ENCODE assay signal across 15 cellular contexts in the genomic region with DNA sequence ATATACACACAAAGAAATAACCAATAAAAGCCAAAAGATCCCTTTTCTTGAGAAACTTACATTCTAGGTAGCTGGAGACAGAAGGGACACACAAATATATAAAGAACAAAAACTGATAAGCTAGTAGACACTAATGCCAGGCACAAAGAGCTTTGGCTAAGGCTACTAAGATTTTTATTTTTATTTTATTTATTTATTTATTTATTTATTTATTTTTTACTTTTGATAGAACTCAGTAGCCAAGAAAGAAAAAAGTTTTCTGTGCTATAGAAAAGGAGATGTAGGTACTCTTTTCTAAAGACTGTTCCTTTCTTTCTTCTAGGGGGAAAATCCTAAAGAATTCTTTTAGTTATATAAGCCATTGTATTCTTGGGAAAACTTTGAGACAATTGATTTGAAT. TPM values are rescaled to one million over a fixed set of nuclear protein-coding genes. Genes with fewer than 3 reads are reported as not detected.
DNase-seq lines count a peak whose midpoint lies in the region; ATAC-seq and TF ChIP-seq lines count a peak whose summit lies in the region.
"Had no signal": no experiment of that assay in that cellular context is flagged by ENCODE, and none has a peak within 500 bp of the region (broad histone marks: within the 10 kb centered on the region; RNA-seq: fewer than 3 reads in every experiment).

No MANE protein-coding gene starts in this region.

- CTCF ChIA-PET in CD8-positive, alpha-beta T cell (lab: Charles Lee): interaction anchor here (1.0 to 5.4 kb wide), 2 partner anchors 11 to 130 kb away, joined by 3 to 20 read pairs; no protein-coding TSS in a partner anchor
- CTCF ChIA-PET in HEK293 (lab: Yijun Ruan, JAX): interaction anchor here (0.7 kb wide), 1 partner anchor 645 kb away, joined by 3 read pairs; no protein-coding TSS in a partner anchor
- CTCF ChIA-PET in activated CD4-positive, alpha-beta memory T cell treated with anti-CD3 and anti-CD28 coated beads, Interleukin-2, amount 10 ng/mL, durations not matched to agents 7 days and 5 days (lab: Charles Lee): interaction anchor here (1.4 kb wide), 1 partner anchor 13 kb away, joined by 3 read pairs; no protein-coding TSS in a partner anchor

- no peaks in the 10 kb centered on the region for H3K27me3 ChIP-seq in CD8-positive, alpha-beta T cell (ENCODE audit: insufficient read depth, low read length)
- H3K27me3 ChIP-seq in thyroid gland: no peaks in the 10 kb centered on the region

- peaks cover 58% of the 10 kb centered on the region for H3K4me1 ChIP-seq in CD8-positive, alpha-beta T cell (ENCODE audit: insufficient read depth, low read length)
- H3K4me1 ChIP-seq in HEK293 (ENCODE audit: control insufficient read depth, insufficient read depth, low read length): no peaks in the 10 kb centered on the region
- H3K4me1 ChIP-seq in thyroid gland: no peaks in the 10 kb centered on the region
- H3K4me1 ChIP-seq: HAP-1 had no signal

- ATAC-seq in activated T-cell treated with anti-CD3 and anti-CD28 coated beads, Interleukin-2, amount 50 U/mL, for 72 hours (replicated peaks in 1 of 2): no peak
- ATAC-seq in CD8-positive, alpha-beta T cell: no peak
- ATAC-seq in naive thymus-derived CD8-positive, alpha-beta T cell: no peak

- H3K27ac ChIP-seq in CD8-positive, alpha-beta T cell (ENCODE audit: low read depth, low read length): no peak overlapping the region
- H3K27ac ChIP-seq in HEK293 (ENCODE audit: extremely low read depth, low read depth, low read length) (no peak overlapping the region), thyroid gland (no peak overlapping the region)

- H3K9me3 Mint-ChIP-seq in activated T-cell treated with anti-CD3 and anti-CD28 coated beads, Interleukin-2, amount 50 U/mL, for 72 hours: no peaks in the 10 kb centered on the region
- no peaks in the 10 kb centered on the region for H3K9me3 Mint-ChIP-seq in CD8-positive, alpha-beta T cell
- no peaks in the 10 kb centered on the region for H3K9me3 Mint-ChIP-seq in naive thymus-derived CD8-positive, alpha-beta T cell
- H3K9me3 Mint-ChIP-seq in activated CD4-positive, alpha-beta memory T cell treated with anti-CD3 and anti-CD28 coated beads, Interleukin-2, amount 10 ng/mL, durations not matched to agents 7 days and 5 days: peaks cover 2% of the 10 kb centered on the region
- H3K9me3 Mint-ChIP-seq: CD4-positive, alpha-beta memory T cell had no signal

- H3K9me3 ChIP-seq in CD8-positive, alpha-beta T cell (ENCODE audit: low read length): no peaks in the 10 kb centered on the region
- H3K9me3 ChIP-seq in HEK293 (ENCODE audit: control insufficient read depth, insufficient read depth, low read depth, low read length) (no peaks in the 10 kb centered on the region), thyroid gland (no peaks in the 10 kb centered on the region)
- H3K9me3 ChIP-seq: Caco-2, HAP-1 had no signal

- POLR2A ChIA-PET in CD8-positive, alpha-beta T cell (lab: Charles Lee): no interaction called here
- POLR2A ChIA-PET in HEK293 (lab: Yijun Ruan, JAX): no interaction called here
- POLR2A ChIA-PET in naive thymus-derived CD8-positive, alpha-beta T cell (lab: Charles Lee): interaction anchor here (0.6 kb wide), 1 partner anchor 24 kb away, joined by 3 read pairs; no protein-coding TSS in a partner anchor
- POLR2A ChIA-PET in activated CD4-positive, alpha-beta memory T cell treated with anti-CD3 and anti-CD28 coated beads, Interleukin-2, amount 10 ng/mL, durations not matched to agents 7 days and 5 days (lab: Charles Lee): no interaction called here

- peak overlapping the region; percentile 62 to 74 for H3K4me3 Mint-ChIP-seq in activated T-cell treated with anti-CD3 and anti-CD28 coated beads, Interleukin-2, amount 50 U/mL, for 72 hours
- H3K4me3 Mint-ChIP-seq in CD8-positive, alpha-beta T cell: no peak overlapping the region
- H3K4me3 Mint-ChIP-seq in naive thymus-derived CD8-positive, alpha-beta T cell: peak overlapping the region in 8 of 10 donors; percentile 25 to 74 (median 63)
- no peak overlapping the region for H3K4me3 Mint-ChIP-seq in activated CD4-positive, alpha-beta memory T cell treated with anti-CD3 and anti-CD28 coated beads, Interleukin-2, amount 10 ng/mL, durations not matched to agents 7 days and 5 days
- H3K4me3 Mint-ChIP-seq: B cell had no signal

- H3K27ac Mint-ChIP-seq in activated T-cell treated with anti-CD3 and anti-CD28 coated beads, Interleukin-2, amount 50 U/mL, for 72 hours: no peak overlapping the region
- peak overlapping the region; percentile 86 for H3K27ac Mint-ChIP-seq in CD8-positive, alpha-beta T cell
- H3K27ac Mint-ChIP-seq in naive thymus-derived CD8-positive, alpha-beta T cell: peak overlapping the region in 9 of 10 donors; percentile 80 to 95 (median 88)
- no peak overlapping the region for H3K27ac Mint-ChIP-seq in activated CD4-positive, alpha-beta memory T cell treated with anti-CD3 and anti-CD28 coated beads, Interleukin-2, amount 10 ng/mL, durations not matched to agents 7 days and 5 days
- H3K27ac Mint-ChIP-seq: B cell had no signal

- DNase-seq in activated T-cell treated with anti-CD3 and anti-CD28 coated beads, Interleukin-2, amount 50 U/mL, for 72 hours: no peak
- DNase-seq in activated T-cell treated with anti-CD3 and anti-CD28 coated beads, Interleukin-2, amount 50 U/mL, for 48 hours: no peak
- no peak for DNase-seq in CD8-positive, alpha-beta T cell
- no peak for DNase-seq in naive thymus-derived CD8-positive, alpha-beta T cell
- DNase-seq in activated CD4-positive, alpha-beta memory T cell treated with anti-CD3 and anti-CD28 coated beads, Interleukin-2, amount 10 ng/mL, durations not matched to agents 7 days and 5 days: no peak
- no peak for DNase-seq in thyroid gland
- DNase-seq: C1 segment of cervical spinal cord; Caco-2; CD4-positive, alpha-beta memory T cell; DMS53; GF-D8 had no signal

- no peaks in the 10 kb centered on the region for H3K27me3 Mint-ChIP-seq in activated T-cell treated with anti-CD3 and anti-CD28 coated beads, Interleukin-2, amount 50 U/mL, for 72 hours (ENCODE audit: low read depth)
- no peaks in the 10 kb centered on the region for H3K27me3 Mint-ChIP-seq in CD8-positive, alpha-beta T cell (ENCODE audit: low read depth)
- no peaks in the 10 kb centered on the region for H3K27me3 Mint-ChIP-seq in naive thymus-derived CD8-positive, alpha-beta T cell
- no peaks in the 10 kb centered on the region for H3K27me3 Mint-ChIP-seq in activated CD4-positive, alpha-beta memory T cell treated with anti-CD3 and anti-CD28 coated beads, Interleukin-2, amount 10 ng/mL, durations not matched to agents 7 days and 5 days
- H3K27me3 Mint-ChIP-seq: B cell; CD4-positive, alpha-beta memory T cell had no signal

- TF ChIP-seq CTCF in CD8-positive, alpha-beta T cell (IDR thresholded peaks at IDR 0.05): no peak
- TF ChIP-seq CTCF in HEK293 (tag by site-specific recombination; IDR thresholded peaks at IDR 0.05) (no peak), thyroid gland (IDR thresholded peaks at IDR 0.05) (no peak)

- intact Hi-C loops in CD8-positive, alpha-beta T cell (cut with DNase I, micrococcal nuclease): loop anchor here in 1 of 2 experiments (1.0 kb wide), 1 partner anchor 13 kb away; no protein-coding TSS in a partner anchor
- intact Hi-C loops in thyroid gland (cut with DNase I): no loop called here

- peaks cover 1 to 5% of the 10 kb centered on the region in 2 donors for H3K36me3 Mint-ChIP-seq in activated T-cell treated with anti-CD3 and anti-CD28 coated beads, Interleukin-2, amount 50 U/mL, for 72 hours (ENCODE audit: insufficient read depth in 2 of 2)
- H3K36me3 Mint-ChIP-seq in CD8-positive, alpha-beta T cell: peaks cover 66% of the 10 kb centered on the region
- peaks cover 0 to 60% (median 23%) of the 10 kb centered on the region in 3 donors for H3K36me3 Mint-ChIP-seq in naive thymus-derived CD8-positive, alpha-beta T cell
- peaks cover 65% of the 10 kb centered on the region for H3K36me3 Mint-ChIP-seq in activated CD4-positive, alpha-beta memory T cell treated with anti-CD3 and anti-CD28 coated beads, Interleukin-2, amount 10 ng/mL, durations not matched to agents 7 days and 5 days (ENCODE audit: low read depth)

- H3K4me3 ChIP-seq in CD8-positive, alpha-beta T cell (ENCODE audit: low read depth, low read length): no peak overlapping the region
- H3K4me3 ChIP-seq in HEK293 (ENCODE audit: low read depth, low read length) (no peak overlapping the region), thyroid gland (replicated peaks in 1 of 3) (no peak overlapping the region)
- H3K4me3 ChIP-seq: HAP-1 had no signal

- no peak for TF ChIP-seq POLR2A in thyroid gland (IDR thresholded peaks at IDR 0.05)

- H3K36me3 ChIP-seq in CD8-positive, alpha-beta T cell (ENCODE audit: insufficient read depth, low read length): no peaks in the 10 kb centered on the region
- H3K36me3 ChIP-seq in HEK293 (ENCODE audit: control insufficient read depth in 2 of 2, insufficient read depth in 1 of 2, low read length in 2 of 2): no peaks in the 10 kb centered on the region
- no peaks in the 10 kb centered on the region for H3K36me3 ChIP-seq in thyroid gland
- H3K36me3 ChIP-seq: HAP-1 had no signal

- H3K4me1 Mint-ChIP-seq in activated T-cell treated with anti-CD3 and anti-CD28 coated beads, Interleukin-2, amount 50 U/mL, for 72 hours (ENCODE audit: low read depth): peaks cover 64% of the 10 kb centered on the region
- peaks cover 82% of the 10 kb centered on the region for H3K4me1 Mint-ChIP-seq in CD8-positive, alpha-beta T cell (ENCODE audit: low read depth)
- peaks cover 46 to 91% (median 78%) of the 10 kb centered on the region in 4 donors for H3K4me1 Mint-ChIP-seq in naive thymus-derived CD8-positive, alpha-beta T cell
- peaks cover 20% of the 10 kb centered on the region for H3K4me1 Mint-ChIP-seq in activated CD4-positive, alpha-beta memory T cell treated with anti-CD3 and anti-CD28 coated beads, Interleukin-2, amount 10 ng/mL, durations not matched to agents 7 days and 5 days
- H3K4me1 Mint-ChIP-seq: B cell had no signal

TF ChIP-seq in HEK293, 187 proteins besides CTCF, POLR2A, EP300 and RAD21 (continues in another document):
- TF ChIP-seq TCF7L2 (IDR thresholded peaks at IDR 0.05; ENCODE audit: borderline replicate concordance, low read depth, low read length): no peak
- 0 out of 2 replicates have a peak, but pooled peaks have one; percentile 11 for TF ChIP-seq ZNF560 (tag by site-specific recombination; IDR thresholded peaks at IDR 0.05; ENCODE audit: borderline replicate concordance)
- no peak for TF ChIP-seq GLI4 (tag by site-specific recombination; IDR thresholded peaks at IDR 0.05)
- peak; percentile 63; the same call in 1 of the 2 replicates for TF ChIP-seq ZNF140 (tag by site-specific recombination; IDR thresholded peaks at IDR 0.05)
- no peak for TF ChIP-seq ZNF791 (tag by site-specific recombination; IDR thresholded peaks at IDR 0.05)
- TF ChIP-seq ZSCAN30 (tag by site-specific recombination; IDR thresholded peaks at IDR 0.05): no peak

RNA-seq across cellular contexts. Expression of gene THEMIS, which starts 34.1 kb away (rescaled TPM):
- 10 to 100 TPM; 13.4 to 14.0 TPM for total RNA-seq in activated T-cell treated with anti-CD3 and anti-CD28 coated beads, Interleukin-2, amount 50 U/mL, for 72 hours
- 10 to 100 TPM; 26.3 to 29.3 TPM for total RNA-seq in CD8-positive, alpha-beta T cell
- 100 to 1,000 TPM; 128 TPM for total RNA-seq in naive thymus-derived CD8-positive, alpha-beta T cell
- 100 to 1,000 TPM; 168 to 212 (median 183) TPM for polyA plus RNA-seq in naive thymus-derived CD8-positive, alpha-beta T cell
- total RNA-seq in activated CD4-positive, alpha-beta memory T cell treated with anti-CD3 and anti-CD28 coated beads, Interleukin-2, amount 10 ng/mL, durations not matched to agents 7 days and 5 days: 10 to 100 TPM; 65.6 to 68.2 TPM
- total RNA-seq in thyroid gland: 1 to 10 TPM in 3 of 4 donors, under 1 TPM in 1; 0.68 to 1.8 (median 1.4) TPM
- total RNA-seq: Caco-2, H1 had no signal
- polyA plus RNA-seq: H1 had no signal

Comparison
In these comparisons a context has a peak if more than half of its experiments do, and no peak if none do; other contexts are left out.
1. H3K27ac Mint-ChIP-seq: peak in CD8-positive, alpha-beta T cell (single experiment) and naive thymus-derived CD8-positive, alpha-beta T cell (9 of 10); none in activated T-cell treated with anti-CD3 and anti-CD28 coated beads, Interleukin-2, amount 50 U/mL, for 72 hours (single experiment) and activated CD4-positive, alpha-beta memory T cell treated with anti-CD3 and anti-CD28 coated beads, Interleukin-2, amount 10 ng/mL, durations not matched to agents 7 days and 5 days (single experiment).
2. H3K4me3 Mint-ChIP-seq: peak in activated T-cell treated with anti-CD3 and anti-CD28 coated beads, Interleukin-2, amount 50 U/mL, for 72 hours (2 of 2) and naive thymus-derived CD8-positive, alpha-beta T cell (8 of 10); none in CD8-positive, alpha-beta T cell (single experiment) and activated CD4-positive, alpha-beta memory T cell treated with anti-CD3 and anti-CD28 coated beads, Interleukin-2, amount 10 ng/mL, durations not matched to agents 7 days and 5 days (single experiment).
3. RNA of gene THEMIS, which starts 34.1 kb away (total RNA-seq): 128 TPM in naive thymus-derived CD8-positive, alpha-beta T cell, 65.6 to 68.2 TPM in activated CD4-positive, alpha-beta memory T cell treated with anti-CD3 and anti-CD28 coated beads, Interleukin-2, amount 10 ng/mL, durations not matched to agents 7 days and 5 days, 26.3 to 29.3 TPM in CD8-positive, alpha-beta T cell and 13.4 to 14.0 TPM in activated T-cell treated with anti-CD3 and anti-CD28 coated beads, Interleukin-2, amount 50 U/mL, for 72 hours; 0.68 to 1.8 TPM in thyroid gland; every median in the first group is over 4 times any median in the second.